In genomic region chr19:6460099-6460884, GRCh38 we compare ENCODE assay signal across 8 cellular contexts. TPM values are rescaled to one million over a fixed set of nuclear protein-coding genes. Genes with fewer than 3 reads are reported as not detected.
A peak's percentile ranks its signal among the peaks of the same experiment; 100 is the strongest.
DNase-seq lines count a peak whose midpoint lies in the region; ATAC-seq and TF ChIP-seq lines count a peak whose summit lies in the region.

No MANE protein-coding gene starts in this region.

- H3K36me3 Mint-ChIP-seq in HFFc6 (ENCODE audit: low read depth) (peaks cover 4% of the 10 kb centered on the region), osteocyte (ENCODE audit: unreplicated experiment) (peaks cover 10% of the 10 kb centered on the region)
- H3K36me3 Mint-ChIP-seq in activated naive CD4-positive, alpha-beta T cell treated with anti-CD3 and anti-CD28 coated beads, Interleukin-2, amount 50 U/mL, for 72 hours = peaks cover 9 to 18% of the 10 kb centered on the region in 2 donors

- H3K4me1 ChIP-seq in thyroid gland = peaks cover 9 to 10% of the 10 kb centered on the region in 2 donors

- TF ChIP-seq CTCF in HFFc6 (IDR thresholded peaks at IDR 0.05) (peak; percentile 66), NB4 (IDR thresholded peaks at IDR 0.05; ENCODE audit: low read depth, low read length) (peak; percentile 31), osteocyte (IDR thresholded peaks at IDR 0.05) (peak; percentile 59), thyroid gland (IDR thresholded peaks at IDR 0.05) (peak in 5 of 6 experiments; percentile 25 to 60 (median 59))

- no peaks in the 10 kb centered on the region for H3K27me3 ChIP-seq in thyroid gland

- intact Hi-C loops in head of caudate nucleus (cut with DNase I) (no loop called here), thyroid gland (cut with DNase I) (no loop called here)

- H3K27ac Mint-ChIP-seq in HFFc6 = peak overlapping the region; percentile 60; the same call in 1 of the 2 replicates
- H3K27ac Mint-ChIP-seq in activated naive CD4-positive, alpha-beta T cell treated with anti-CD3 and anti-CD28 coated beads, Interleukin-2, amount 50 U/mL, for 72 hours = peak overlapping the region; percentile 47 to 96
- H3K27ac Mint-ChIP-seq in osteocyte (ENCODE audit: unreplicated experiment) = peak overlapping the region; percentile 86

- H3K27me3 Mint-ChIP-seq in HFFc6 (ENCODE audit: insufficient read depth) = peaks cover 10% of the 10 kb centered on the region
- H3K27me3 Mint-ChIP-seq in osteocyte (ENCODE audit: unreplicated experiment) = peaks cover 18% of the 10 kb centered on the region

- H3K9me3 ChIP-seq in SK-N-MC (ENCODE audit: low read depth, low read length) (no peaks in the 10 kb centered on the region), thyroid gland (no peaks in the 10 kb centered on the region)

- TF ChIP-seq POLR2A in NB4 (IDR thresholded peaks at IDR 0.05; ENCODE audit: extremely low read depth, insufficient read length) (no peak), thyroid gland (IDR thresholded peaks at IDR 0.05) (peak in 1 of 2 donors; percentile 49)

- ATAC-seq in activated naive CD4-positive, alpha-beta T cell treated with anti-CD3 and anti-CD28 coated beads, Interleukin-2, amount 50 U/mL, for 72 hours = peak; percentile 83 to 90

- H3K27ac ChIP-seq in SK-N-MC (no peak overlapping the region), thyroid gland (peak overlapping the region; percentile 68 to 84 (median 78))

- DNase-seq in HFFc6 = peak; percentile 98
- DNase-seq in NB4 (ENCODE audit: low read depth) = peak; percentile 97
- peak; percentile 88 for DNase-seq in SK-N-MC (ENCODE audit: low read depth, low spot score)
- peak; percentile 93 to 97 for DNase-seq in activated naive CD4-positive, alpha-beta T cell treated with anti-CD3 and anti-CD28 coated beads, Interleukin-2, amount 50 U/mL, for 72 hours (ENCODE audit: low spot score in 2 of 2)
- peak; percentile 98 to 100 (median 100) for DNase-seq in head of caudate nucleus
- DNase-seq in osteocyte (ENCODE audit: extremely low spot score, unreplicated experiment) = peak; percentile 98
- DNase-seq in thyroid gland = peak; percentile 98 to 99

- peaks cover 4% of the 10 kb centered on the region; the same call in 1 of the 2 replicates for H3K36me3 ChIP-seq in SK-N-MC (ENCODE audit: insufficient read depth, low read length)
- H3K36me3 ChIP-seq in thyroid gland = peaks cover 0 to 10% of the 10 kb centered on the region in 2 donors

- H3K9ac ChIP-seq in SK-N-MC (ENCODE audit: insufficient read length) = peak overlapping the region; percentile 71

- H3K9me3 Mint-ChIP-seq in HFFc6 (peaks cover 2% of the 10 kb centered on the region; the same call in 1 of the 2 replicates), osteocyte (ENCODE audit: unreplicated experiment) (no peaks in the 10 kb centered on the region)
- peaks cover 2% of the 10 kb centered on the region in 2 donors for H3K9me3 Mint-ChIP-seq in activated naive CD4-positive, alpha-beta T cell treated with anti-CD3 and anti-CD28 coated beads, Interleukin-2, amount 50 U/mL, for 72 hours

- WGBS in thyroid gland, 2 donors = 0 to 1% methylated on average over 46 to 50 of the region's 57 CpGs

- H3K4me3 Mint-ChIP-seq in HFFc6 (peak overlapping the region; percentile 90), osteocyte (ENCODE audit: unreplicated experiment) (peak overlapping the region; percentile 94)

- H3K4me3 ChIP-seq in GM08714 (ENCODE audit: low read length) (peak overlapping the region; percentile 70), NB4 (ENCODE audit: low read depth, low read length) (peak overlapping the region; percentile 66), SK-N-MC (peak overlapping the region; percentile 85), thyroid gland (replicated peaks in 1 of 3) (peak overlapping the region; percentile 33 to 79 (median 54))

- H3K4me1 Mint-ChIP-seq in HFFc6 (ENCODE audit: low read depth) (peaks cover 24% of the 10 kb centered on the region), osteocyte (ENCODE audit: unreplicated experiment) (peaks cover 21% of the 10 kb centered on the region)

RNA-seq across cellular contexts. Expression of gene SLC25A23, which starts 0.7 kb away (rescaled TPM):
- total RNA-seq in HFFc6 (2021; fragmentation: NEBNext Ultra II Directional; extraction: Animal tissue kit (Norgen Biotek cat#: 25700)) = 10 to 100 TPM; 15.4 to 25.3 (median 16.8) TPM
- total RNA-seq in activated naive CD4-positive, alpha-beta T cell treated with anti-CD3 and anti-CD28 coated beads, Interleukin-2, amount 50 U/mL, for 72 hours = 10 to 100 TPM in 1 of 2 donors, under 1 TPM in 1; 0.96 to 36.0 TPM
- 50.8 and 51.6 TPM in 2 replicates for total RNA-seq in osteocyte
- total RNA-seq in thyroid gland = 100 to 1,000 TPM in 3 of 4 donors, 10 to 100 TPM in 1; 75.2 to 214 (median 152) TPM

RNA-seq across cellular contexts. Expression of gene CRB3, which starts 3.8 kb away (rescaled TPM):
- not detected for total RNA-seq in HFFc6 (2021; fragmentation: NEBNext Ultra II Directional; extraction: Animal tissue kit (Norgen Biotek cat#: 25700))
- total RNA-seq in activated naive CD4-positive, alpha-beta T cell treated with anti-CD3 and anti-CD28 coated beads, Interleukin-2, amount 50 U/mL, for 72 hours = 1 to 10 TPM in 1 of 2 donors, under 1 TPM in 1; 0.59 to 2.6 TPM
- not detected in 2 replicates for total RNA-seq in osteocyte
- 10 to 100 TPM; 21.0 to 65.2 (median 45.3) TPM for total RNA-seq in thyroid gland

RNA-seq across cellular contexts. Expression of gene DENND1C, which starts 21.3 kb away (rescaled TPM):
- total RNA-seq in HFFc6 (2021; fragmentation: NEBNext Ultra II Directional; extraction: Animal tissue kit (Norgen Biotek cat#: 25700)) = not detected
- 10 to 100 TPM; 70.8 to 84.4 TPM for total RNA-seq in activated naive CD4-positive, alpha-beta T cell treated with anti-CD3 and anti-CD28 coated beads, Interleukin-2, amount 50 U/mL, for 72 hours
- total RNA-seq in osteocyte (not detected in 2 replicates), thyroid gland (1 to 10 TPM in 3 of 4 donors, not detected in 1; 1.3 to 2.1 (median 1.8) TPM)

RNA-seq across cellular contexts. Expression of gene SLC25A41, which starts 26.7 kb away (rescaled TPM):
- not detected for total RNA-seq in HFFc6 (2021; fragmentation: NEBNext Ultra II Directional; extraction: Animal tissue kit (Norgen Biotek cat#: 25700))
- under 1 TPM in 1 of 2 donors, not detected in 1; 0.14 TPM for total RNA-seq in activated naive CD4-positive, alpha-beta T cell treated with anti-CD3 and anti-CD28 coated beads, Interleukin-2, amount 50 U/mL, for 72 hours
- total RNA-seq in osteocyte (0.27 TPM in 1 of 2 replicates, not detected in the other), thyroid gland (under 1 TPM in 1 of 4 donors, not detected in 3; 0.33 TPM)

RNA-seq across cellular contexts. Expression of gene KHSRP, which starts 35.7 kb away (rescaled TPM):
- 100 to 1,000 TPM; 259 to 312 (median 301) TPM for total RNA-seq in HFFc6 (2021; fragmentation: NEBNext Ultra II Directional; extraction: Animal tissue kit (Norgen Biotek cat#: 25700))
- 100 to 1,000 TPM; 240 to 353 TPM for total RNA-seq in activated naive CD4-positive, alpha-beta T cell treated with anti-CD3 and anti-CD28 coated beads, Interleukin-2, amount 50 U/mL, for 72 hours
- 240 and 241 TPM in 2 replicates for total RNA-seq in osteocyte
- 100 to 1,000 TPM in 3 of 4 donors, 10 to 100 TPM in 1; 92.9 to 141 (median 118) TPM for total RNA-seq in thyroid gland

Comparison
In these comparisons a context has a peak if more than half of its experiments do, and no peak if none do; other contexts are left out.
1. RNA of gene CRB3, which starts 3.8 kb away (total RNA-seq): 21.0 to 65.2 TPM in thyroid gland; 0.59 to 2.6 TPM in activated naive CD4-positive, alpha-beta T cell treated with anti-CD3 and anti-CD28 coated beads, Interleukin-2, amount 50 U/mL, for 72 hours, not detected in osteocyte and not detected in HFFc6; every median in the first group is over 4 times any median in the second.
2. RNA of gene DENND1C, which starts 21.3 kb away (total RNA-seq): 70.8 to 84.4 TPM in activated naive CD4-positive, alpha-beta T cell treated with anti-CD3 and anti-CD28 coated beads, Interleukin-2, amount 50 U/mL, for 72 hours; 1.3 to 2.1 TPM in thyroid gland, not detected in HFFc6 and not detected in osteocyte; every median in the first group is over 10 times any median in the second.
3. Peak in every context shown above with its lines, with median percentiles within 50 percentile points of each other: H3K4me3 ChIP-seq, DNase-seq, H3K27ac Mint-ChIP-seq and CTCF ChIP-seq.